Comparison of ENCODE assay signal across 9 cellular contexts in the genomic region with DNA sequence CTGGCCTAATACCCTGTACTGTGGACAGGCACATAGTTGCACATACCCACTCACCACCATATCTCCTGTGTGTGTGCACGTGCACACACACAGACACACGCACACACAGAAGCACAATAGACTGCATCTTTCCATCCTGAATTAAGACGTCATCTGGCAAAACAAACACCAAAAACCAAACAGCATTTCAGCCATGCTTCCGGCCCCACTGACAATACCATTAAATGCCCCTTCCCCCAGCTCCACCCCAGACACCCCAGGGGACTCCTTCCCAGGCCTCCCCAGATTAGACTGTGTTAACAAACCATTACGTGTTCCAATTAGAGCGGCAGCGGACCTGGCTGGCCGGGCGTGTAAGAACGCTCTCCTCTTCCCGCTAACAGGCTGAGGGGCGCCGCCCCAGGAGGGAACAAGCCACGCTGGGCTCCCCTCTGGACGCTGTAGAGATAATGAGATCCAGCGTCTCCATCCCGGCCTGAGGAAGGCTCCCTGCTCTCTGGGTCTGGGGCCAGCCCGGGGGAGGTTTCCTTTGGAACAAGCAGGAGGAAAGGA.
DNase-seq lines count a peak whose midpoint lies in the region; ATAC-seq and TF ChIP-seq lines count a peak whose summit lies in the region.
"Had no signal": no experiment of that assay in that cellular context is flagged by ENCODE, and none has a peak within 500 bp of the region (broad histone marks: within the 10 kb centered on the region; RNA-seq: fewer than 3 reads in every experiment).

No MANE protein-coding gene starts in this region.

- no peaks in the 10 kb centered on the region for H3F3A ChIP-seq in MM.1S (ENCODE audit: insufficient read depth, low read length)

- H3K27me3 ChIP-seq in rectal smooth muscle tissue (ENCODE audit: control insufficient read depth, insufficient read depth, low read length) = no peaks in the 10 kb centered on the region
- H3K27me3 ChIP-seq in MM.1S (replicated peaks; ENCODE audit: insufficient read depth, low read length) = peaks cover 3% of the 10 kb centered on the region; the same call in 1 of the 2 replicates

- TF ChIP-seq CTCF in MM.1S (IDR thresholded peaks at IDR 0.05; ENCODE audit: low read length) = no peak

- H4K20me1 ChIP-seq in MM.1S (ENCODE audit: insufficient read depth, low read length) = no peaks in the 10 kb centered on the region

- H3K9me3 ChIP-seq in MM.1S (replicated peaks; ENCODE audit: insufficient read depth, low read length) = no peaks in the 10 kb centered on the region

- no peak overlapping the region for H3K9ac ChIP-seq in rectal smooth muscle tissue (ENCODE audit: low read length)
- H3K9ac ChIP-seq in MM.1S (ENCODE audit: low read length) = no peak overlapping the region

- H3K9me2 ChIP-seq in MM.1S (replicated peaks; ENCODE audit: insufficient read depth, low read length) = no peaks in the 10 kb centered on the region

- no peak for ATAC-seq in GM21786 (IDR thresholded peaks at IDR 0.05; ENCODE audit: unreplicated experiment)

- H3K4me1 ChIP-seq in rectal smooth muscle tissue (ENCODE audit: control insufficient read depth, insufficient read depth, low read length) (no peaks in the 10 kb centered on the region), MM.1S (ENCODE audit: low read length) (no peaks in the 10 kb centered on the region)

- no peaks in the 10 kb centered on the region for H3K79me2 ChIP-seq in MM.1S (ENCODE audit: low read length)

- H3K27ac ChIP-seq in rectal smooth muscle tissue (ENCODE audit: low read depth, low read length) = no peak overlapping the region
- H3K27ac ChIP-seq in MM.1S (ENCODE audit: low read length) = no peak overlapping the region

- no peak overlapping the region for H3K4me2 ChIP-seq in MM.1S (ENCODE audit: low read depth, low read length)

- no peaks in the 10 kb centered on the region for H3K36me3 ChIP-seq in rectal smooth muscle tissue (ENCODE audit: control insufficient read depth, insufficient read depth, low read length)
- no peaks in the 10 kb centered on the region for H3K36me3 ChIP-seq in MM.1S (replicated peaks; ENCODE audit: insufficient read depth, low read length)

- H2AFZ ChIP-seq in MM.1S (ENCODE audit: low read length) = no peak overlapping the region

- DNase-seq in DMS53 (lab: John Stamatoyannopoulos, UW) = peak; percentile 55
- no peak for DNase-seq in DMS53 treated with DMSO at 0.1 percent for 48 hours (lab: John Stamatoyannopoulos, UW; ENCODE audit: unreplicated experiment)
- DNase-seq in NCI-H2081 treated with DMSO at 0.1 percent for 48 hours (lab: John Stamatoyannopoulos, UW) = peak; percentile 44
- peak; percentile 49 for DNase-seq in dermis blood vessel endothelial cell
- DNase-seq in germinal center (ENCODE audit: low spot score) = no peak
- no peak for DNase-seq in MM.1S
- DNase-seq: 8988T had no signal

- H3K4me3 ChIP-seq in rectal smooth muscle tissue (ENCODE audit: low read length) (peak overlapping the region; percentile 17), MM.1S (ENCODE audit: low read length) (no peak overlapping the region)

Comparison
In these comparisons a context has a peak if more than half of its experiments do, and no peak if none do; other contexts are left out.
1. DNase-seq: peak in DMS53 (single experiment), NCI-H2081 treated with DMSO at 0.1 percent for 48 hours (single experiment) and dermis blood vessel endothelial cell (single experiment); none in DMS53 treated with DMSO at 0.1 percent for 48 hours (single experiment), germinal center (single experiment) and MM.1S (single experiment).